Comparison of ENCODE assay signal across 8 cellular contexts in genomic region chr1:152001631-152002584, GRCh38. TPM values are rescaled to one million over a fixed set of nuclear protein-coding genes. Genes with fewer than 3 reads are reported as not detected.
DNase-seq lines count a peak whose midpoint lies in the region; ATAC-seq and TF ChIP-seq lines count a peak whose summit lies in the region.

No MANE protein-coding gene starts in this region.

- 56 to 83% methylated on average over 3 to 4 of the region's 4 CpGs for WGBS in gastroesophageal sphincter (ENCODE audit: low coverage in 1 of 2), 2 donors
- 59 to 63% (median 62%) methylated on average over 4 of the region's 4 CpGs for WGBS in ovary, 3 donors
- WGBS in thymus = 85% methylated on average over 4 of the region's 4 CpGs

- no peaks in the 10 kb centered on the region for H3K36me3 ChIP-seq in DND-41 (ENCODE audit: insufficient read depth, low read length)
- H3K36me3 ChIP-seq in MG63 = no peaks in the 10 kb centered on the region
- no peaks in the 10 kb centered on the region for H3K36me3 ChIP-seq in gastroesophageal sphincter
- no peaks in the 10 kb centered on the region for H3K36me3 ChIP-seq in ovary
- no peaks in the 10 kb centered on the region for H3K36me3 ChIP-seq in thymus (ENCODE audit: control insufficient read depth, insufficient read depth)

- H3K9me3 ChIP-seq in DND-41 (ENCODE audit: insufficient read depth, low read length, severe bottlenecking) (no peaks in the 10 kb centered on the region), MG63 (peaks cover 8% of the 10 kb centered on the region), gastroesophageal sphincter (no peaks in the 10 kb centered on the region), ovary (no peaks in the 10 kb centered on the region), thymus (ENCODE audit: control insufficient read depth) (no peaks in the 10 kb centered on the region)

- DNase-seq in DND-41 = peak; percentile 85
- peak; percentile 89 for DNase-seq in MG63
- peak; percentile 93 for DNase-seq in SIG-M5 treated with dmso at 0.1 percent for 504 hours (lab: John Stamatoyannopoulos, UW; ENCODE audit: unreplicated experiment)
- DNase-seq in activated effector memory CD4-positive, alpha-beta T cell treated with anti-CD3 and anti-CD28 coated beads, Interleukin-2, amount 50 U/mL, for 16 hours = peak; percentile 90
- peak; percentile 74 to 91 (median 86) for DNase-seq in ovary
- no peak for DNase-seq in cerebellar nuclear complex (lab: John Stamatoyannopoulos, UW)

- no peaks in the 10 kb centered on the region for H3K4me1 ChIP-seq in DND-41 (ENCODE audit: insufficient read depth, low read length)
- peaks cover 0 to 12% (median 0%) of the 10 kb centered on the region in 3 donors for H3K4me1 ChIP-seq in gastroesophageal sphincter
- H3K4me1 ChIP-seq in ovary (ENCODE audit: insufficient read depth) = no peaks in the 10 kb centered on the region
- no peaks in the 10 kb centered on the region for H3K4me1 ChIP-seq in thymus (ENCODE audit: control insufficient read depth, insufficient read depth, low read length)

- no peak overlapping the region for H3K27ac ChIP-seq in DND-41 (ENCODE audit: low read length)
- H3K27ac ChIP-seq in gastroesophageal sphincter = peak overlapping the region in 3 of 4 donors; percentile 55 to 67 (median 57)
- H3K27ac ChIP-seq in ovary = no peak overlapping the region
- H3K27ac ChIP-seq in thymus (ENCODE audit: low read depth) = peak overlapping the region; percentile 15

- no peak overlapping the region for H3K4me2 ChIP-seq in DND-41 (ENCODE audit: insufficient read depth, low read length)

- H3K9ac ChIP-seq in DND-41 (ENCODE audit: low read depth, low read length) = no peak overlapping the region

- intact Hi-C loops in ovary (cut with DNase I) = loop anchor here in 1 of 4 donors (2.0 kb wide), 1 partner anchor 67 kb away; no protein-coding TSS in a partner anchor

- no peaks in the 10 kb centered on the region for H3K79me2 ChIP-seq in DND-41 (ENCODE audit: insufficient read depth, low read length)

- no peak overlapping the region for H2AFZ ChIP-seq in DND-41 (ENCODE audit: low read depth, low read length)

- no peaks in the 10 kb centered on the region for H4K20me1 ChIP-seq in DND-41 (ENCODE audit: insufficient read depth, low read length)

- TF ChIP-seq EP300 in gastroesophageal sphincter (IDR thresholded peaks at IDR 0.05) (no peak), ovary (IDR thresholded peaks at IDR 0.05) (no peak)

- TF ChIP-seq POLR2A in gastroesophageal sphincter (IDR thresholded peaks at IDR 0.05) = no peak
- no peak for TF ChIP-seq POLR2A in ovary (IDR thresholded peaks at IDR 0.05)

- H3K27me3 ChIP-seq in DND-41 (ENCODE audit: insufficient read depth, low read length, poor library complexity) (peaks cover 62% of the 10 kb centered on the region), MG63 (0 out of 2 replicates have a peak, but pooled peaks cover 2% of the 10 kb centered on the region), gastroesophageal sphincter (peaks cover 5% of the 10 kb centered on the region), ovary (no peaks in the 10 kb centered on the region), thymus (ENCODE audit: control insufficient read depth, insufficient read depth) (peaks cover 5% of the 10 kb centered on the region)

- TF ChIP-seq CTCF in DND-41 (IDR thresholded peaks at IDR 0.05; ENCODE audit: borderline replicate concordance, extremely low read depth, low read length, poor library complexity, severe bottlenecking) (peak; percentile 97), gastroesophageal sphincter (IDR thresholded peaks at IDR 0.05) (peak; percentile 88 to 95 (median 94)), ovary (IDR thresholded peaks at IDR 0.05) (peak; percentile 72 to 86 (median 81))

- H3K4me3 ChIP-seq in DND-41 (ENCODE audit: low read depth in 1 of 2, low read length in 2 of 2) (no peak overlapping the region), MG63 (no peak overlapping the region), gastroesophageal sphincter (no peak overlapping the region), ovary (no peak overlapping the region), thymus (ENCODE audit: low read length) (no peak overlapping the region)

- ATAC-seq in DND-41 (ENCODE audit: insufficient read depth, low read depth) (peak; percentile 85), gastroesophageal sphincter (peak; percentile 86)

RNA-seq across cellular contexts. Expression of gene S100A10, which starts 8.2 kb away (rescaled TPM):
- 213 and 271 TPM in 2 replicates for total RNA-seq in MG63 (2014; rRNA removed; shearing (Covaris generic); ENCODE audit: low replicate concordance)
- total RNA-seq in gastroesophageal sphincter (100 to 1,000 TPM in 2 of 4 donors, 10 to 100 TPM in 2; 57.6 to 155 (median 106) TPM), ovary (100 to 1,000 TPM in 5 of 7 donors, 10 to 100 TPM in 2; 38.6 to 327 (median 213) TPM)
- polyA plus RNA-seq in ovary (100 to 1,000 TPM; 175 to 642 TPM), thymus (592 TPM)

RNA-seq across cellular contexts. Expression of gene S100A11, which starts 34.9 kb away (rescaled TPM):
- total RNA-seq in MG63 (2014; rRNA removed; shearing (Covaris generic); ENCODE audit: low replicate concordance) = 347 and 507 TPM in 2 replicates
- total RNA-seq in gastroesophageal sphincter (100 to 1,000 TPM in 3 of 4 donors, 10 to 100 TPM in 1; 41.9 to 183 (median 125) TPM), ovary (100 to 1,000 TPM in 3 of 7 donors, 10 to 100 TPM in 4; 60.2 to 189 (median 85.8) TPM)
- polyA plus RNA-seq in ovary (100 to 1,000 TPM; 158 to 449 TPM), thymus (1,404 TPM)

Comparison
In these comparisons a context has a peak if more than half of its experiments do, and no peak if none do; other contexts are left out.
1. DNase-seq: peak in DND-41 (single experiment), MG63 (single experiment), SIG-M5 treated with dmso at 0.1 percent for 504 hours (single experiment), activated effector memory CD4-positive, alpha-beta T cell treated with anti-CD3 and anti-CD28 coated beads, Interleukin-2, amount 50 U/mL, for 16 hours (single experiment) and ovary (5 of 5); none in cerebellar nuclear complex (0 of 2).
2. H3K27ac ChIP-seq: peak in gastroesophageal sphincter (3 of 4) and thymus (single experiment); none in DND-41 (single experiment) and ovary (0 of 2).
3. Peak in every context shown above with its lines, with median percentiles within 50 percentile points of each other: CTCF ChIP-seq.